In the genomic region with DNA sequence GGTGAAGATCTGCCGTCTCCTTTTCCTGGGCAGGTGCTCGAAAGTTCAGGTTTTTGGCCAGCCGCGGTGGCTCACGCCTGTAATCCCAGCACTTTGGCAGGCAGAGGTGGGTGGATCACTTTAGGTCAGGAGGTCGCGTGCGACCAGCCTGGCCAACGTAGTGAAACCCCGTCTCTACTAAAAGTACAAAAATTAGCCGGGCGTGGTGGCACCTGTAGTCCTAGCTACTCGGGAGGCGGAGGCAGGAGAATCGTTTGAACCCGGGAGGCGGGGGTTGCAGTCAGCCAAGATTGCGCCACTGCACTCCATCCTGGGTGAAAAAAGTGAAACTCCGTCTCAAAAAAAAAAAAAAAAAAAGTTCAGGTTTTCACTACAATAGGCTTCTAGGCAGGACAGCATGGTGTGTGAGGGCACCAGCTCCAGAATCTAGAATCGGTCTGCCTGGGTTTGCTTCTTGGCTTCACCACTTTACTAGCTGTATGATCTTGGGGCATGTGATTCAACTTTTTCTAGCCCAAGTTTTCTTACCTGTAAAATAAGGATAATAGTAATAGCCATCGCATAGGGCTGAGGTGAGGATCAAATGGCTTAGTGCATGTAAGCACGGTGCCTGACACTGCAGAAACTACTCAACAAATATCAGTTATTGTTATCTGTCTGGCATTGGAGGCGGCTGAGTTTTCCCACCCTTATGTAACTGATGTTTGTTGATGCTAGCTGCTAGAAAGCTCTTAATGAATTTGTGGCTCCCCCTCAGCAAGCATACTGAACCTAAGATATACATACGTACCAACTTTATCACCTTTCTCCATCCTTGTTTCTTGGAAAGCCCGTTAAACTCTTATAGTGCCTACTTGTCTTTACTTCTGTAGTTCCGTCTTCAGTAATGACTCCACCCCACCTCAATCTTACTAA, we compare ENCODE assay signal across 1 cellular context.
TF ChIP-seq lines count a peak whose summit lies in the region.

No MANE protein-coding gene starts in this region.

TF ChIP-seq in GM23338, 12 proteins besides CTCF, POLR2A, EP300 and RAD21 (continued from another document):
- TF ChIP-seq, protein P1, sequence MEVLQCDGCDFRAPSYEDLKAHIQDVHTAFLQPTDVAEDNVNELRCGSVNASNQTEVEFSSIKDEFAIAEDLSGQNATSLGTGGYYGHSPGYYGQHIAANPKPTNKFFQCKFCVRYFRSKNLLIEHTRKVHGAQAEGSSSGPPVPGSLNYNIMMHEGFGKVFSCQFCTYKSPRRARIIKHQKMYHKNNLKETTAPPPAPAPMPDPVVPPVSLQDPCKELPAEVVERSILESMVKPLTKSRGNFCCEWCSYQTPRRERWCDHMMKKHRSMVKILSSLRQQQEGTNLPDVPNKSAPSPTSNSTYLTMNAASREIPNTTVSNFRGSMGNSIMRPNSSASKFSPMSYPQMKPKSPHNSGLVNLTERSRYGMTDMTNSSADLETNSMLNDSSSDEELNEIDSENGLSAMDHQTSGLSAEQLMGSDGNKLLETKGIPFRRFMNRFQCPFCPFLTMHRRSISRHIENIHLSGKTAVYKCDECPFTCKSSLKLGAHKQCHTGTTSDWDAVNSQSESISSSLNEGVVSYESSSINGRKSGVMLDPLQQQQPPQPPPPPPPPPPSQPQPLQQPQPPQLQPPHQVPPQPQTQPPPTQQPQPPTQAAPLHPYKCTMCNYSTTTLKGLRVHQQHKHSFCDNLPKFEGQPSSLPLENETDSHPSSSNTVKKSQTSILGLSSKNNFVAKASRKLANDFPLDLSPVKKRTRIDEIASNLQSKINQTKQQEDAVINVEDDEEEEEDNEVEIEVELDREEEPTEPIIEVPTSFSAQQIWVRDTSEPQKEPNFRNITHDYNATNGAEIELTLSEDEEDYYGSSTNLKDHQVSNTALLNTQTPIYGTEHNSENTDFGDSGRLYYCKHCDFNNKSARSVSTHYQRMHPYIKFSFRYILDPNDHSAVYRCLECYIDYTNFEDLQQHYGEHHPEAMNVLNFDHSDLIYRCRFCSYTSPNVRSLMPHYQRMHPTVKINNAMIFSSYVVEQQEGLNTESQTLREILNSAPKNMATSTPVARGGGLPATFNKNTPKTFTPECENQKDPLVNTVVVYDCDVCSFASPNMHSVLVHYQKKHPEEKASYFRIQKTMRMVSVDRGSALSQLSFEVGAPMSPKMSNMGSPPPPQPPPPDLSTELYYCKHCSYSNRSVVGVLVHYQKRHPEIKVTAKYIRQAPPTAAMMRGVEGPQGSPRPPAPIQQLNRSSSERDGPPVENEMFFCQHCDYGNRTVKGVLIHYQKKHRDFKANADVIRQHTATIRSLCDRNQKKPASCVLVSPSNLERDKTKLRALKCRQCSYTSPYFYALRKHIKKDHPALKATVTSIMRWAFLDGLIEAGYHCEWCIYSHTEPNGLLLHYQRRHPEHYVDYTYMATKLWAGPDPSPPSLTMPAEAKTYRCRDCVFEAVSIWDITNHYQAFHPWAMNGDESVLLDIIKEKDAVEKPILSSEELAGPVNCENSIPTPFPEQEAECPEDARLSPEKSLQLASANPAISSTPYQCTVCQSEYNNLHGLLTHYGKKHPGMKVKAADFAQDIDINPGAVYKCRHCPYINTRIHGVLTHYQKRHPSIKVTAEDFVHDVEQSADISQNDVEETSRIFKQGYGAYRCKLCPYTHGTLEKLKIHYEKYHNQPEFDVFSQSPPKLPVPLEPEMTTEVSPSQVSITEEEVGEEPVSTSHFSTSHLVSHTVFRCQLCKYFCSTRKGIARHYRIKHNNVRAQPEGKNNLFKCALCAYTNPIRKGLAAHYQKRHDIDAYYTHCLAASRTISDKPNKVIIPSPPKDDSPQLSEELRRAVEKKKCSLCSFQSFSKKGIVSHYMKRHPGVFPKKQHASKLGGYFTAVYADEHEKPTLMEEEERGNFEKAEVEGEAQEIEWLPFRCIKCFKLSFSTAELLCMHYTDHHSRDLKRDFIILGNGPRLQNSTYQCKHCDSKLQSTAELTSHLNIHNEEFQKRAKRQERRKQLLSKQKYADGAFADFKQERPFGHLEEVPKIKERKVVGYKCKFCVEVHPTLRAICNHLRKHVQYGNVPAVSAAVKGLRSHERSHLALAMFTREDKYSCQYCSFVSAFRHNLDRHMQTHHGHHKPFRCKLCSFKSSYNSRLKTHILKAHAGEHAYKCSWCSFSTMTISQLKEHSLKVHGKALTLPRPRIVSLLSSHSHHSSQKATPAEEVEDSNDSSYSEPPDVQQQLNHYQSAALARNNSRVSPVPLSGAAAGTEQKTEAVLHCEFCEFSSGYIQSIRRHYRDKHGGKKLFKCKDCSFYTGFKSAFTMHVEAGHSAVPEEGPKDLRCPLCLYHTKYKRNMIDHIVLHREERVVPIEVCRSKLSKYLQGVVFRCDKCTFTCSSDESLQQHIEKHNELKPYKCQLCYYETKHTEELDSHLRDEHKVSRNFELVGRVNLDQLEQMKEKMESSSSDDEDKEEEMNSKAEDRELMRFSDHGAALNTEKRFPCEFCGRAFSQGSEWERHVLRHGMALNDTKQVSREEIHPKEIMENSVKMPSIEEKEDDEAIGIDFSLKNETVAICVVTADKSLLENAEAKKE (CRISPR knock-in tag; IDR thresholded peaks at IDR 0.05), result no peak
- no peak for TF ChIP-seq NANOG (IDR thresholded peaks at IDR 0.05; ENCODE audit: borderline replicate concordance)
- TF ChIP-seq STAT1 (IDR thresholded peaks at IDR 0.05; ENCODE audit: unreplicated experiment), result no peak
- no peak for TF ChIP-seq ZNF331 (CRISPR knock-in tag; IDR thresholded peaks at IDR 0.05; ENCODE audit: low read depth)
TF ChIP-seq in GM23338: peak in this region for 0.
